1 cellular context compared by ENCODE assay signal in genomic region chr2:62150597-62151305, GRCh38.
TF ChIP-seq lines count a peak whose summit lies in the region.

No MANE protein-coding gene starts in this region.

TF ChIP-seq in GM12878, 131 proteins besides CTCF, POLR2A, EP300 and RAD21:
- TF ChIP-seq ATF2 (IDR thresholded peaks at IDR 0.05; ENCODE audit: low read length), result no peak
- peak; percentile 20; the same call in 1 of the 2 replicates for TF ChIP-seq SMC3 (IDR thresholded peaks at IDR 0.05; ENCODE audit: borderline replicate concordance, low read length)
- TF ChIP-seq E4F1 (IDR thresholded peaks at IDR 0.05; ENCODE audit: borderline replicate concordance, partially characterized antibody), result no peak
- peak; percentile 42; the same call in 1 of the 2 replicates for TF ChIP-seq MLLT1 (IDR thresholded peaks at IDR 0.05)
- TF ChIP-seq RUNX3 (IDR thresholded peaks at IDR 0.05; ENCODE audit: low read length), result peak; percentile 83
